In the genomic region with DNA sequence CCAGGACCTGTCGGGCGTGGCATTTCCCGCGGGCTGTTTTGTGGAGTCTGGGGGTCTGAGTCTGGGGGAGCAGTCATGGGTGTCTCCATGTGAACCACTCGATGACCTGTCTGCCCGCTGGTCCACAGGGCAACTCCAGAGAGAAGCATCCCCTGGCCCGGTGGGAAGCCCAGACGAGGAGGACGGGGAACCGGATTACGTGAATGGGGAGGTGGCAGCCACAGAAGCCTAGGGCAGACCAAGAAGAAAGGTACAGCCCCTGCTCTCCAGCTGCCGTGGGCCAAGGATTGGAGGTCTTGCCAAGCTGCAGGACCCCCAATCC, we compare ENCODE assay signal across 17 cellular contexts. TPM values are rescaled to one million over a fixed set of nuclear protein-coding genes. Genes with fewer than 3 reads are reported as not detected.
DNase-seq lines count a peak whose midpoint lies in the region; ATAC-seq and TF ChIP-seq lines count a peak whose summit lies in the region.
"Had no signal": no experiment of that assay in that cellular context is flagged by ENCODE, and none has a peak within 500 bp of the region (broad histone marks: within the 10 kb centered on the region; RNA-seq: fewer than 3 reads in every experiment).

No MANE protein-coding gene starts in this region.

- no peaks in the 10 kb centered on the region for H3K79me1 ChIP-seq in mesenchymal stem cell (replicated peaks; ENCODE audit: low read length, poor library complexity, severe bottlenecking)

- peak overlapping the region; percentile 91 for H3K4me2 ChIP-seq in BLaER1
- H3K4me2 ChIP-seq in DND-41 (ENCODE audit: insufficient read depth, low read length), result no peak overlapping the region
- H3K4me2 ChIP-seq in mesenchymal stem cell (ENCODE audit: low read length, poor library complexity, severe bottlenecking), result no peak overlapping the region

- H3K9me3 ChIP-seq in BLaER1 (no peaks in the 10 kb centered on the region), DND-41 (ENCODE audit: insufficient read depth, low read length, severe bottlenecking) (no peaks in the 10 kb centered on the region), mesenchymal stem cell (ENCODE audit: control insufficient read depth, low read length) (no peaks in the 10 kb centered on the region)

- no peak overlapping the region for H2BK120ac ChIP-seq in mesenchymal stem cell (ENCODE audit: low read depth, low read length)

- no peak overlapping the region for H2BK5ac ChIP-seq in mesenchymal stem cell (ENCODE audit: low read depth, low read length, poor library complexity, severe bottlenecking)

- H3K4me1 ChIP-seq in BLaER1, result peaks cover 99% of the 10 kb centered on the region
- peaks cover 23% of the 10 kb centered on the region for H3K4me1 ChIP-seq in DND-41 (ENCODE audit: insufficient read depth, low read length)
- peaks cover 3% of the 10 kb centered on the region for H3K4me1 ChIP-seq in mesenchymal stem cell (ENCODE audit: control insufficient read depth, insufficient read depth, low read depth, low read length)

- H2BK12ac ChIP-seq in mesenchymal stem cell (ENCODE audit: low read length in 2 of 2), result no peak overlapping the region

- DNase-seq in DND-41, result no peak
- no peak for DNase-seq in RWPE1 (ENCODE audit: low spot score)
- DNase-seq in mesenchymal stem cell, result no peak
- DNase-seq in activated CD4-positive, alpha-beta T cell treated with anti-CD3 and anti-CD28 coated beads for 48 hours, result no peak
- DNase-seq in NCI-H128 (lab: John Stamatoyannopoulos, UW; ENCODE audit: unreplicated experiment), result no peak
- DNase-seq: C1 segment of cervical spinal cord; GDM1; HFFc6; KG1; NCI-H1105; NCI-H2029 treated with DMSO at 0.1 percent for 48 hours; NCI-H2171; NCI-H524; NCI-H774; NK-92 treated with Interleukin-12 subunit alpha and Interleukin-12 subunit beta, amount 100 ng/mL, for 24 hours had no signal

- H4K91ac ChIP-seq in mesenchymal stem cell (ENCODE audit: low read length), result peak overlapping the region; percentile 14

- H3K23ac ChIP-seq in mesenchymal stem cell (ENCODE audit: low read length in 2 of 2), result no peak overlapping the region

- H3K79me2 ChIP-seq in DND-41 (ENCODE audit: insufficient read depth, low read length), result no peaks in the 10 kb centered on the region

- POLR2A ChIA-PET in RWPE1 (lab: Yijun Ruan, JAX; ENCODE audit: low non-redundant PET), result no interaction called here

- peak overlapping the region; percentile 7 for H4K8ac ChIP-seq in mesenchymal stem cell (ENCODE audit: low read length)

- no peak overlapping the region for H3K4ac ChIP-seq in mesenchymal stem cell (ENCODE audit: low read depth in 1 of 2, low read length in 2 of 2)

- H2AFZ ChIP-seq in DND-41 (ENCODE audit: low read depth, low read length), result no peak overlapping the region
- no peak overlapping the region for H2AFZ ChIP-seq in mesenchymal stem cell (ENCODE audit: low read depth, low read length)

- CTCF ChIA-PET in RWPE1 (lab: Yijun Ruan, JAX), result no interaction called here

- H3K18ac ChIP-seq in mesenchymal stem cell (ENCODE audit: low read depth in 1 of 2, low read length in 2 of 2), result no peak overlapping the region

- H3K27ac ChIP-seq in BLaER1 (peak overlapping the region; percentile 100), DND-41 (ENCODE audit: low read length) (peak overlapping the region; percentile 64; the same call in 1 of the 2 replicates), RWPE1 (peak overlapping the region; percentile 58; the same call in 1 of the 2 replicates), mesenchymal stem cell (ENCODE audit: low read length, poor library complexity, severe bottlenecking) (no peak overlapping the region)

- H3K4me3 ChIP-seq in BLaER1, result peak overlapping the region; percentile 57; the same call in 1 of the 2 replicates
- no peak overlapping the region for H3K4me3 ChIP-seq in DND-41 (ENCODE audit: low read depth in 1 of 2, low read length in 2 of 2)
- H3K4me3 ChIP-seq in mesenchymal stem cell (ENCODE audit: insufficient read depth in 1 of 2, low read depth in 1 of 2, low read length in 2 of 2), result no peak overlapping the region

- H3K9ac ChIP-seq in BLaER1, result peak overlapping the region; percentile 75
- H3K9ac ChIP-seq in DND-41 (ENCODE audit: low read depth, low read length), result no peak overlapping the region
- H3K9ac ChIP-seq in mesenchymal stem cell (ENCODE audit: low read length), result no peak overlapping the region

- H2BK15ac ChIP-seq in mesenchymal stem cell (ENCODE audit: low read depth, poor library complexity, severe bottlenecking), result no peak overlapping the region

- no peak overlapping the region for H3K14ac ChIP-seq in mesenchymal stem cell (ENCODE audit: low read length in 2 of 2)

- ATAC-seq in DND-41 (ENCODE audit: insufficient read depth, low read depth) (no peak), HG02981 (IDR thresholded peaks at IDR 0.05; ENCODE audit: unreplicated experiment) (no peak)

- 97% methylated on average over 12 of the region's 12 CpGs for WGBS in mesenchymal stem cell

- no peak overlapping the region for H2AK5ac ChIP-seq in mesenchymal stem cell (ENCODE audit: low read length, severe bottlenecking)

- no peaks in the 10 kb centered on the region for H4K20me1 ChIP-seq in BLaER1
- H4K20me1 ChIP-seq in DND-41 (ENCODE audit: insufficient read depth, low read length), result no peaks in the 10 kb centered on the region

- H3K27me3 ChIP-seq in BLaER1 (no peaks in the 10 kb centered on the region), DND-41 (ENCODE audit: insufficient read depth, low read length, poor library complexity) (no peaks in the 10 kb centered on the region), mesenchymal stem cell (ENCODE audit: control insufficient read depth in 1 of 2, insufficient read depth in 1 of 2, low read length in 2 of 2) (no peaks in the 10 kb centered on the region)

- H3K36me3 ChIP-seq in BLaER1 (peaks cover 92% of the 10 kb centered on the region), DND-41 (ENCODE audit: insufficient read depth, low read length) (peaks cover 43% of the 10 kb centered on the region), mesenchymal stem cell (ENCODE audit: control insufficient read depth in 1 of 2, insufficient read depth in 2 of 2, low read depth in 1 of 2, low read length in 2 of 2) (peaks cover 17 to 32% of the 10 kb centered on the region in 2 experiments)

- TF ChIP-seq CTCF in DND-41 (IDR thresholded peaks at IDR 0.05; ENCODE audit: borderline replicate concordance, extremely low read depth, low read length, poor library complexity, severe bottlenecking) (no peak), RWPE1 (conservative IDR thresholded peaks at IDR 0.05; ENCODE audit: low read depth) (no peak)

RNA-seq across cellular contexts. Expression of a gene that starts 14.7 kb away (rescaled TPM):
- 0.35 TPM for polyA plus RNA-seq in mesenchymal stem cell (2013, experiment 1 of 2)
- 0.52 TPM for polyA plus RNA-seq in mesenchymal stem cell (2013, experiment 2 of 2)

RNA-seq across cellular contexts. Expression of a gene that starts 29.7 kb away (rescaled TPM):
- 17.3 TPM for polyA plus RNA-seq in mesenchymal stem cell (2013, experiment 1 of 2)
- polyA plus RNA-seq in mesenchymal stem cell (2013, experiment 2 of 2), result 16.3 TPM

RNA-seq across cellular contexts. Expression of a gene that starts 50.3 kb away (rescaled TPM):
- 203 TPM for polyA plus RNA-seq in mesenchymal stem cell (2013, experiment 1 of 2)
- 198 TPM for polyA plus RNA-seq in mesenchymal stem cell (2013, experiment 2 of 2)
